13 cellular contexts compared by ENCODE assay signal in genomic region chr6:109306733-109307132, GRCh38.
"Had no signal": no experiment of that assay in that cellular context is flagged by ENCODE, and none has a peak within 500 bp of the region (broad histone marks: within the 10 kb centered on the region; RNA-seq: fewer than 3 reads in every experiment).

No MANE protein-coding gene starts in this region.

- FAIRE-seq: astrocyte, colon had no signal

- H3K4me3 ChIP-seq: gastroesophageal sphincter, lower lobe of right lung, right atrium auricular region, skin epidermis, transverse colon had no signal

- ATAC-seq: gastroesophageal sphincter; lower lobe of right lung; naive thymus-derived CD4-positive, alpha-beta T cell; WTC11 had no signal

- DNase-seq: activated CD4-positive, alpha-beta T cell treated with anti-CD3 and anti-CD28 coated beads, Interleukin-2, amount 10 ng/mL, durations not matched to agents 7 days and 5 days; activated naive CD4-positive, alpha-beta T cell; lower lobe of right lung; naive thymus-derived CD4-positive, alpha-beta T cell; posterior cingulate gyrus; T-helper 1 cell; transverse colon had no signal

- H3K27ac ChIP-seq: gastroesophageal sphincter, lower lobe of right lung, skin epidermis, transverse colon had no signal

- H3K9me3 ChIP-seq: gastroesophageal sphincter, lower lobe of right lung, right atrium auricular region, transverse colon had no signal

- H3K36me3 ChIP-seq: gastroesophageal sphincter, lower lobe of right lung, right atrium auricular region, transverse colon had no signal
